In genomic region chr20:56433221-56433879, GRCh38 we compare ENCODE assay signal across 12 cellular contexts. TPM values are rescaled to one million over a fixed set of nuclear protein-coding genes. Genes with fewer than 3 reads are reported as not detected.
DNase-seq lines count a peak whose midpoint lies in the region; ATAC-seq and TF ChIP-seq lines count a peak whose summit lies in the region.
"Had no signal": no experiment of that assay in that cellular context is flagged by ENCODE, and none has a peak within 500 bp of the region (broad histone marks: within the 10 kb centered on the region; RNA-seq: fewer than 3 reads in every experiment).

No MANE protein-coding gene starts in this region.

- no peaks in the 10 kb centered on the region for H3K27me3 ChIP-seq in CD4-positive, alpha-beta T cell (ENCODE audit: control insufficient read depth, insufficient read depth, low read length)
- H3K27me3 ChIP-seq in thyroid gland: no peaks in the 10 kb centered on the region
- H3K27me3 ChIP-seq: right lobe of liver had no signal

- H3K9me3 Mint-ChIP-seq in CD4-positive, alpha-beta T cell: no peaks in the 10 kb centered on the region
- no peaks in the 10 kb centered on the region for H3K9me3 Mint-ChIP-seq in activated T-helper 2 cell treated with anti-CD3 and anti-CD28 coated beads, Interferon-gamma antibody, Interleukin-2, Interleukin-4, amounts not matched to agents 10 μg/mL and 5 μg/mL and 100 μg/mL, durations not matched to agents 14 hours and 24 hours and 36 hours
- H3K9me3 Mint-ChIP-seq: neural progenitor cell had no signal

- no peaks in the 10 kb centered on the region for H3K9me3 ChIP-seq in CD4-positive, alpha-beta T cell (ENCODE audit: control insufficient read depth, low read length)
- no peaks in the 10 kb centered on the region for H3K9me3 ChIP-seq in thyroid gland
- H3K9me3 ChIP-seq: right lobe of liver had no signal

- 60 to 75% methylated on average over 3 of the region's 3 CpGs for WGBS in thyroid gland, 2 donors

- H3K4me3 Mint-ChIP-seq in CD4-positive, alpha-beta T cell: no peak overlapping the region
- H3K4me3 Mint-ChIP-seq in activated T-helper 2 cell treated with anti-CD3 and anti-CD28 coated beads, Interferon-gamma antibody, Interleukin-2, Interleukin-4, amounts not matched to agents 10 μg/mL and 5 μg/mL and 100 μg/mL, durations not matched to agents 14 hours and 24 hours and 36 hours (ENCODE audit: low read depth): no peak overlapping the region
- H3K4me3 Mint-ChIP-seq: neural progenitor cell had no signal

- H3K27me3 Mint-ChIP-seq in CD4-positive, alpha-beta T cell: no peaks in the 10 kb centered on the region
- H3K27me3 Mint-ChIP-seq in activated T-helper 2 cell treated with anti-CD3 and anti-CD28 coated beads, Interferon-gamma antibody, Interleukin-2, Interleukin-4, amounts not matched to agents 10 μg/mL and 5 μg/mL and 100 μg/mL, durations not matched to agents 14 hours and 24 hours and 36 hours (ENCODE audit: low read depth): no peaks in the 10 kb centered on the region

- POLR2A ChIA-PET in CD4-positive, alpha-beta T cell (lab: Charles Lee): interaction anchor here (1.0 to 3.1 kb wide), 3 partner anchors 11 to 21 kb away, joined by 4 to 8 read pairs (median 5); partner anchors contain the start of gene CASS4

- H3K27ac ChIP-seq in CD4-positive, alpha-beta T cell (ENCODE audit: low read depth, low read length): no peak overlapping the region
- no peak overlapping the region for H3K27ac ChIP-seq in thyroid gland
- H3K27ac ChIP-seq: neural progenitor cell, right lobe of liver had no signal

- no peak for ATAC-seq in CD4-positive, alpha-beta T cell (ENCODE audit: poor library complexity)
- ATAC-seq in GM21515 (IDR thresholded peaks at IDR 0.05; ENCODE audit: unreplicated experiment): no peak
- ATAC-seq: right lobe of liver had no signal

- H3K4me1 Mint-ChIP-seq in CD4-positive, alpha-beta T cell (ENCODE audit: low read depth): peaks cover 60% of the 10 kb centered on the region
- peaks cover 39% of the 10 kb centered on the region for H3K4me1 Mint-ChIP-seq in activated T-helper 2 cell treated with anti-CD3 and anti-CD28 coated beads, Interferon-gamma antibody, Interleukin-2, Interleukin-4, amounts not matched to agents 10 μg/mL and 5 μg/mL and 100 μg/mL, durations not matched to agents 14 hours and 24 hours and 36 hours (ENCODE audit: low read depth)

- CTCF ChIA-PET in CD4-positive, alpha-beta T cell (lab: Charles Lee): no interaction called here

- H3K36me3 ChIP-seq in thyroid gland: no peaks in the 10 kb centered on the region
- H3K36me3 ChIP-seq: neural progenitor cell, right lobe of liver had no signal

- H3K4me1 ChIP-seq in thyroid gland: no peaks in the 10 kb centered on the region
- H3K4me1 ChIP-seq: neural progenitor cell, right lobe of liver had no signal

- no peak overlapping the region for H3K4me3 ChIP-seq in thyroid gland (replicated peaks in 1 of 3)
- H3K4me3 ChIP-seq: neural progenitor cell, right lobe of liver had no signal

- H3K27ac Mint-ChIP-seq in CD4-positive, alpha-beta T cell: peak overlapping the region; percentile 37
- H3K27ac Mint-ChIP-seq in activated T-helper 2 cell treated with anti-CD3 and anti-CD28 coated beads, Interferon-gamma antibody, Interleukin-2, Interleukin-4, amounts not matched to agents 10 μg/mL and 5 μg/mL and 100 μg/mL, durations not matched to agents 14 hours and 24 hours and 36 hours: peak overlapping the region; percentile 51
- H3K27ac Mint-ChIP-seq: neural progenitor cell had no signal

- peak; percentile 29 for DNase-seq in AG08396 (ENCODE audit: low spot score)
- DNase-seq in CD4-positive, alpha-beta T cell: no peak
- no peak for DNase-seq in activated T-helper 2 cell treated with anti-CD3 and anti-CD28 coated beads, Interferon-gamma antibody, Interleukin-2, Interleukin-4, amounts not matched to agents 10 μg/mL and 5 μg/mL and 100 μg/mL, durations not matched to agents 14 hours and 24 hours and 36 hours (ENCODE audit: low spot score)
- DNase-seq in hepatic stellate cell (ENCODE audit: low spot score): peak; percentile 59
- no peak for DNase-seq in thyroid gland
- no peak for DNase-seq in NCI-H1105 treated with DMSO at 0.1 percent for 48 hours (lab: John Stamatoyannopoulos, UW)
- DNase-seq in germinal center (ENCODE audit: low spot score): no peak
- DNase-seq: right lobe of liver; SHP77; stimulated activated CD4-positive, alpha-beta T cell treated with anti-CD3 and anti-CD28 coated beads, Interleukin-4, amount 100 ng/mL, for 4 hours had no signal

- H3K36me3 Mint-ChIP-seq in CD4-positive, alpha-beta T cell (ENCODE audit: low read depth): peaks cover 39% of the 10 kb centered on the region
- peaks cover 42% of the 10 kb centered on the region for H3K36me3 Mint-ChIP-seq in activated T-helper 2 cell treated with anti-CD3 and anti-CD28 coated beads, Interferon-gamma antibody, Interleukin-2, Interleukin-4, amounts not matched to agents 10 μg/mL and 5 μg/mL and 100 μg/mL, durations not matched to agents 14 hours and 24 hours and 36 hours (ENCODE audit: low read depth)
- H3K36me3 Mint-ChIP-seq: neural progenitor cell had no signal

- TF ChIP-seq CTCF in CD4-positive, alpha-beta T cell (IDR thresholded peaks at IDR 0.05): no peak
- no peak for TF ChIP-seq CTCF in thyroid gland (IDR thresholded peaks at IDR 0.05)

- no peak for TF ChIP-seq POLR2A in thyroid gland (IDR thresholded peaks at IDR 0.05)

- intact Hi-C loops in CD4-positive, alpha-beta T cell (cut with DNase I, micrococcal nuclease): no loop called here
- intact Hi-C loops in activated T-helper 2 cell treated with anti-CD3 and anti-CD28 coated beads, Interferon-gamma antibody, Interleukin-2, Interleukin-4, amounts not matched to agents 10 μg/mL and 5 μg/mL and 100 μg/mL, durations not matched to agents 14 hours and 24 hours and 36 hours (cut with micrococcal nuclease): no loop called here
- intact Hi-C loops in thyroid gland (cut with DNase I): no loop called here

RNA-seq across cellular contexts. Expression of gene CASS4, which starts 21.3 kb away (rescaled TPM):
- 10 to 100 TPM; 37.0 to 39.8 TPM for total RNA-seq in CD4-positive, alpha-beta T cell
- total RNA-seq in activated T-helper 2 cell treated with anti-CD3 and anti-CD28 coated beads, Interferon-gamma antibody, Interleukin-2, Interleukin-4, amounts not matched to agents 10 μg/mL and 5 μg/mL and 100 μg/mL, durations not matched to agents 14 hours and 24 hours and 36 hours: 4.6 and 4.7 TPM in 2 replicates
- 1 to 10 TPM in 2 of 4 donors, under 1 TPM in 2; 0.22 to 1.6 (median 1.0) TPM for total RNA-seq in thyroid gland

RNA-seq across cellular contexts. Expression of gene RTF2, which starts 35.1 kb away (rescaled TPM):
- 10 to 100 TPM; 52.7 to 55.2 TPM for total RNA-seq in CD4-positive, alpha-beta T cell
- 103 and 107 TPM in 2 replicates for total RNA-seq in activated T-helper 2 cell treated with anti-CD3 and anti-CD28 coated beads, Interferon-gamma antibody, Interleukin-2, Interleukin-4, amounts not matched to agents 10 μg/mL and 5 μg/mL and 100 μg/mL, durations not matched to agents 14 hours and 24 hours and 36 hours
- 10 to 100 TPM; 46.1 to 68.6 (median 64.2) TPM for total RNA-seq in thyroid gland

RNA-seq across cellular contexts. Expression of gene CSTF1, which starts 40.9 kb away (rescaled TPM):
- 10 to 100 TPM; 20.7 to 21.8 TPM for total RNA-seq in CD4-positive, alpha-beta T cell
- 51.2 and 52.1 TPM in 2 replicates for total RNA-seq in activated T-helper 2 cell treated with anti-CD3 and anti-CD28 coated beads, Interferon-gamma antibody, Interleukin-2, Interleukin-4, amounts not matched to agents 10 μg/mL and 5 μg/mL and 100 μg/mL, durations not matched to agents 14 hours and 24 hours and 36 hours
- total RNA-seq in thyroid gland: 10 to 100 TPM; 26.9 to 36.8 (median 32.6) TPM

RNA-seq across cellular contexts. Expression of gene AURKA, which starts 41.3 kb away (rescaled TPM):
- under 1 TPM; 0.25 to 0.36 TPM for total RNA-seq in CD4-positive, alpha-beta T cell
- 64.8 and 71.1 TPM in 2 replicates for total RNA-seq in activated T-helper 2 cell treated with anti-CD3 and anti-CD28 coated beads, Interferon-gamma antibody, Interleukin-2, Interleukin-4, amounts not matched to agents 10 μg/mL and 5 μg/mL and 100 μg/mL, durations not matched to agents 14 hours and 24 hours and 36 hours
- 1 to 10 TPM in 3 of 4 donors, under 1 TPM in 1; 0.83 to 2.4 (median 2.0) TPM for total RNA-seq in thyroid gland

Comparison
In these comparisons a context has a peak if more than half of its experiments do, and no peak if none do; other contexts are left out.
1. DNase-seq: peak in AG08396 (single experiment) and hepatic stellate cell (single experiment); none in CD4-positive, alpha-beta T cell (0 of 10), activated T-helper 2 cell treated with anti-CD3 and anti-CD28 coated beads, Interferon-gamma antibody, Interleukin-2, Interleukin-4, amounts not matched to agents 10 μg/mL and 5 μg/mL and 100 μg/mL, durations not matched to agents 14 hours and 24 hours and 36 hours (single experiment), thyroid gland (0 of 2), NCI-H1105 treated with DMSO at 0.1 percent for 48 hours (single experiment) and germinal center (single experiment).